Comparison of ENCODE assay signal across 28 cellular contexts in the genomic region with DNA sequence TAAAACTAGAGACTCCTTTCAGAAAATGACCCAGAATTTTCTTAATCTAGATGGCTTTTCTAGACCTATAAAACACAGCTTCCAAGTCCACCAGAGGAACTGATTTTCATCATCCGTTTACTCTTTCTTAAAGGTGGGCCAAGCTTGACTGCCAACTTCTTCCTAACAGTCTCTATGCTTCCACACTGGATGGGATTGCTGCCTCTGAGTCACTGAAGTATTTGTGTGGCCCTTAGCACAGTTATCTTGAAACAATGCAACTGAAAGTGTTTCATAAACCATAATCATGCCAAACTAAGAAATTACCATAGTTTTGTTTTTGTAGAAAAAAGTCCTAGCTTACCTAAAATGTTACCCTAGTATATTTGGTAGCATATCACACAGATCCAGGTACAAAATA.
DNase-seq lines count a peak whose midpoint lies in the region; ATAC-seq and TF ChIP-seq lines count a peak whose summit lies in the region.
"Had no signal": no experiment of that assay in that cellular context is flagged by ENCODE, and none has a peak within 500 bp of the region (broad histone marks: within the 10 kb centered on the region; RNA-seq: fewer than 3 reads in every experiment).

No MANE protein-coding gene starts in this region.

- peaks cover 4% of the 10 kb centered on the region; the same call in 1 of the 2 replicates for H3K9me3 Mint-ChIP-seq in HFFc6
- H3K9me3 Mint-ChIP-seq in T-helper 2 cell treated with Interferon-gamma antibody and Interleukin-4, amounts not matched to agents 5 μg/mL and 100 μg/mL, for 36 hours: peaks cover 3% of the 10 kb centered on the region
- H3K9me3 Mint-ChIP-seq: activated T-helper 1 cell treated with anti-CD3 and anti-CD28 coated beads, Interleukin-12 subunit alpha, Interleukin-12 subunit beta, Interleukin-2, Interleukin-4 antibody, amounts not matched to agents 30 ng/mL and 10 ng/mL and 1 ng/mL, durations not matched to agents 14 hours and 24 hours and 36 hours had no signal

- no peak overlapping the region for H3K4me3 Mint-ChIP-seq in HFFc6
- H3K4me3 Mint-ChIP-seq in T-helper 2 cell treated with Interferon-gamma antibody and Interleukin-4, amounts not matched to agents 5 μg/mL and 100 μg/mL, for 36 hours: no peak overlapping the region
- H3K4me3 Mint-ChIP-seq: activated naive CD4-positive, alpha-beta T cell treated with anti-CD3 and anti-CD28 coated beads for 36 hours; activated T-helper 1 cell treated with anti-CD3 and anti-CD28 coated beads, Interleukin-12 subunit alpha, Interleukin-12 subunit beta, Interleukin-2, Interleukin-4 antibody, amounts not matched to agents 30 ng/mL and 10 ng/mL and 1 ng/mL, durations not matched to agents 14 hours and 24 hours and 36 hours; natural killer cell had no signal

- H3K4me3 ChIP-seq in AG09309 (ENCODE audit: control insufficient read depth, low read depth, low read length): no peak overlapping the region
- H3K4me3 ChIP-seq in astrocyte of the spinal cord (ENCODE audit: low read depth, low read length): no peak overlapping the region
- no peak overlapping the region for H3K4me3 ChIP-seq in fibroblast of the aortic adventitia (ENCODE audit: low read depth, low read length)
- H3K4me3 ChIP-seq: BLaER1, PC-9 had no signal

- DNase-seq in AG09309 (ENCODE audit: low read depth) (peak; percentile 11), HFFc6 (peak; percentile 22), astrocyte of the spinal cord (ENCODE audit: low read depth, low spot score) (peak; percentile 32), fibroblast of the aortic adventitia (ENCODE audit: low read depth) (peak; percentile 93), putamen (ENCODE audit: low spot score) (no peak), NCI-H774 (lab: John Stamatoyannopoulos, UW) (no peak)
- DNase-seq in T-helper 2 cell treated with Interferon-gamma antibody and Interleukin-4, amounts not matched to agents 5 μg/mL and 100 μg/mL, for 36 hours (ENCODE audit: low spot score): no peak
- DNase-seq: activated CD4-positive, CD25-positive, alpha-beta regulatory T cell; activated naive CD4-positive, alpha-beta T cell treated with anti-CD3 and anti-CD28 coated beads for 36 hours; amygdala; caudate nucleus; COR-L47; DMS53; glutamatergic neuron; natural killer cell; NCI-H1092 treated with DMSO at 0.1 percent for 48 hours; NCI-H187 treated with DMSO at 0.1 percent for 48 hours; NCI-H2171 treated with DMSO at 0.1 percent for 48 hours; NCI-H510A treated with DMSO at 0.1 percent for 48 hours; NK-92 treated with Interleukin-12 subunit alpha and Interleukin-12 subunit beta, amount 100 ng/mL, for 24 hours; occipital lobe; PC-9; retina; SHP77 had no signal

- H3K27me3 Mint-ChIP-seq in HFFc6 (ENCODE audit: insufficient read depth): no peaks in the 10 kb centered on the region
- H3K27me3 Mint-ChIP-seq in T-helper 2 cell treated with Interferon-gamma antibody and Interleukin-4, amounts not matched to agents 5 μg/mL and 100 μg/mL, for 36 hours (ENCODE audit: low read depth): no peaks in the 10 kb centered on the region

- no peak overlapping the region for H3K27ac Mint-ChIP-seq in HFFc6
- H3K27ac Mint-ChIP-seq in T-helper 2 cell treated with Interferon-gamma antibody and Interleukin-4, amounts not matched to agents 5 μg/mL and 100 μg/mL, for 36 hours: no peak overlapping the region
- H3K27ac Mint-ChIP-seq: activated naive CD4-positive, alpha-beta T cell treated with anti-CD3 and anti-CD28 coated beads for 36 hours; activated T-helper 1 cell treated with anti-CD3 and anti-CD28 coated beads, Interleukin-12 subunit alpha, Interleukin-12 subunit beta, Interleukin-2, Interleukin-4 antibody, amounts not matched to agents 30 ng/mL and 10 ng/mL and 1 ng/mL, durations not matched to agents 14 hours and 24 hours and 36 hours; natural killer cell had no signal

- H3K4me1 Mint-ChIP-seq in HFFc6 (ENCODE audit: low read depth): peaks cover 44% of the 10 kb centered on the region
- H3K4me1 Mint-ChIP-seq in T-helper 2 cell treated with Interferon-gamma antibody and Interleukin-4, amounts not matched to agents 5 μg/mL and 100 μg/mL, for 36 hours (ENCODE audit: low read depth): no peaks in the 10 kb centered on the region
- H3K4me1 Mint-ChIP-seq: natural killer cell had no signal

- no peak for ATAC-seq in GM19467 (IDR thresholded peaks at IDR 0.05; ENCODE audit: unreplicated experiment)
- ATAC-seq: esophagus mucosa, natural killer cell had no signal

- TF ChIP-seq CTCF in AG09309 (IDR thresholded peaks at IDR 0.05; ENCODE audit: control insufficient read depth, insufficient read depth, low read depth, low read length, missing control alignments) (no peak), HFFc6 (IDR thresholded peaks at IDR 0.05) (no peak), astrocyte of the spinal cord (IDR thresholded peaks at IDR 0.05; ENCODE audit: low read depth, low read length) (no peak), fibroblast of the aortic adventitia (IDR thresholded peaks at IDR 0.05; ENCODE audit: insufficient read depth, low read length) (no peak)

- in situ Hi-C loops in astrocyte of the spinal cord (cut with HindIII; ENCODE audit: low sequenced_read_pairs): no loop called here

- H3K36me3 Mint-ChIP-seq in HFFc6 (ENCODE audit: low read depth): peaks cover 5% of the 10 kb centered on the region; the same call in 1 of the 2 replicates
- no peaks in the 10 kb centered on the region for H3K36me3 Mint-ChIP-seq in T-helper 2 cell treated with Interferon-gamma antibody and Interleukin-4, amounts not matched to agents 5 μg/mL and 100 μg/mL, for 36 hours (ENCODE audit: low read depth)
- H3K36me3 Mint-ChIP-seq: natural killer cell had no signal

Comparison
In these comparisons a context has a peak if more than half of its experiments do, and no peak if none do; other contexts are left out.
1. DNase-seq: peak in AG09309 (single experiment), HFFc6 (single experiment), astrocyte of the spinal cord (single experiment) and fibroblast of the aortic adventitia (single experiment); none in T-helper 2 cell treated with Interferon-gamma antibody and Interleukin-4, amounts not matched to agents 5 μg/mL and 100 μg/mL, for 36 hours (single experiment), putamen (single experiment) and NCI-H774 (single experiment).